In genomic region chr11:75350743-75351540, GRCh38 we compare ENCODE assay signal across 8 cellular contexts. TPM values are rescaled to one million over a fixed set of nuclear protein-coding genes. Genes with fewer than 3 reads are reported as not detected.
DNase-seq lines count a peak whose midpoint lies in the region; ATAC-seq, FAIRE-seq and TF ChIP-seq lines count a peak whose summit lies in the region.

No MANE protein-coding gene starts in this region.

- H3K4me1 ChIP-seq in NT2/D1 (ENCODE audit: insufficient read depth, insufficient read length) (peaks cover 27% of the 10 kb centered on the region), pancreas (peaks cover 15 to 33% (median 27%) of the 10 kb centered on the region in 3 donors)

- intact Hi-C loops in pancreas (cut with DNase I), result loop anchor here in 1 of 3 donors (10.0 kb wide), 1 partner anchor 56 kb away; no protein-coding TSS in a partner anchor

- FAIRE-seq in pancreas (lab: Jason Lieb, UNC), result no peak

- peak overlapping the region; percentile 90 for H3K9ac ChIP-seq in NT2/D1 (ENCODE audit: insufficient read length, low read depth)

- H3K4me3 ChIP-seq in NT2/D1 (ENCODE audit: insufficient read length, low read depth) (peak overlapping the region; percentile 90), pancreas (peak overlapping the region; percentile 40 to 92 (median 80))

- DNase-seq in NT2/D1 (ENCODE audit: low read depth, low spot score), result no peak
- DNase-seq in activated gamma-delta T cell treated with anti-CD3 and anti-CD28 coated beads, Interleukin-2, amount 50 U/mL, for 16 hours (ENCODE audit: low read depth), result peak; percentile 9
- peak; percentile 30 for DNase-seq in foreskin melanocyte
- DNase-seq in pancreas, result peak; percentile 67 to 89 (median 76)
- DNase-seq in germinal center (ENCODE audit: low spot score), result no peak

- peak; percentile 22; the same call in 1 of the 2 replicates for TF ChIP-seq CTCF in GM12874 (IDR thresholded peaks at IDR 0.05; ENCODE audit: insufficient read depth, low read depth, low read length)
- no peak for TF ChIP-seq CTCF in pancreas (IDR thresholded peaks at IDR 0.05)

- WGBS in pancreas, 2 donors, result 4 to 5% methylated on average over 38 to 47 of the region's 47 CpGs

- H3K9me3 ChIP-seq in NT2/D1 (ENCODE audit: insufficient read depth, low read length) (no peaks in the 10 kb centered on the region), pancreas (no peaks in the 10 kb centered on the region)

- ATAC-seq in pancreas, result peak; percentile 55 to 69 (median 58)
- no peak for ATAC-seq in HG03520 (IDR thresholded peaks at IDR 0.05; ENCODE audit: unreplicated experiment)
- no peak for ATAC-seq in HG02840 (IDR thresholded peaks at IDR 0.05; ENCODE audit: low FRiP score, unreplicated experiment)

- H3K27me3 ChIP-seq in NT2/D1 (ENCODE audit: insufficient read depth, insufficient read length) (no peaks in the 10 kb centered on the region), pancreas (no peaks in the 10 kb centered on the region)

- H3K36me3 ChIP-seq in NT2/D1 (ENCODE audit: insufficient read depth, insufficient read length, low read length) (peaks cover 31% of the 10 kb centered on the region), pancreas (no peaks in the 10 kb centered on the region)

- peak overlapping the region; percentile 83 to 87 (median 85) for H3K27ac ChIP-seq in pancreas

RNA-seq across cellular contexts. Expression of gene ARRB1, which starts 0.5 kb away (rescaled TPM):
- 10 to 100 TPM; 30.3 to 68.1 (median 33.8) TPM for total RNA-seq in pancreas
- polyA plus RNA-seq in pancreas, result 10 to 100 TPM in 1 of 2 donors, 1 to 10 TPM in 1; 7.8 to 12.7 TPM

RNA-seq across cellular contexts. Expression of gene RPS3, which starts 48.4 kb away (rescaled TPM):
- total RNA-seq in pancreas, result 1,000 to 10,000 TPM in 5 of 6 donors, 100 to 1,000 TPM in 1; 824 to 1,938 (median 1,523) TPM
- polyA plus RNA-seq in pancreas, result 1,000 to 10,000 TPM; 1,208 to 1,382 TPM

Comparison
In these comparisons a context has a peak if more than half of its experiments do, and no peak if none do; other contexts are left out.
1. DNase-seq: peak in activated gamma-delta T cell treated with anti-CD3 and anti-CD28 coated beads, Interleukin-2, amount 50 U/mL, for 16 hours (single experiment), foreskin melanocyte (single experiment) and pancreas (6 of 6); none in NT2/D1 (single experiment) and germinal center (single experiment).
2. ATAC-seq: peak in pancreas (4 of 4); none in HG03520 (single experiment) and HG02840 (single experiment).